Comparison of ENCODE assay signal across 8 cellular contexts in the genomic region with DNA sequence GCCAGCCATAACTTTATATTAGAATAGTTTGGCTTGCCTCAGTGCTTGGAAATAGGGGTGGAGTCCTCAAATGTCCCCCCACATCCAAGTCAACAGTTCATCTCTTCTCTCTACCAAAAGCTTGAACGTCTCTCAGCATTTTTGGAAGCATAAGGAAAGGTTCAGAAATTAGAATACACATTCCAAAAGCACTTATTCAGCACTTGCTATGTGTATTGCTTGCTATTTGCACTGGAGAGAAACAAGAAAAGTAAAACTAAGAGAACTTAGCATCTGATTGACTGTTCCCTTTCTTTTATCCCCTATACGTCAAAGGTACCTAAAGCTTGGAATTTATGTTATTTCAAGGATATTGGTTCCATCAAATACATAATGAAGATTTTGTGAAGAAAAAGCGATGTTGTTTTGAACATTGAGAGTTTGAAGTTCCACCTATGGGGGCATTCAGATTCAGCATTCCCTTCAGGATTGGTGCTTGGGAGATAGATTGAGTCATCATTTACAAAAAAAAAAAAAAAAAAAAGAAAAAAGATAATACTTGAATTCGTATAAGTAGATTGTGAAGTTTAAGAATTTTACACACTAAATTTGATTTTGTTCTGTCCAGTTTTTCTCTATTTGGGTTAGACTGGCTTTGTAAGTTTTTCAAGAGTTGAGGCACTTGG. TPM values are rescaled to one million over a fixed set of nuclear protein-coding genes. Genes with fewer than 3 reads are reported as not detected.
DNase-seq lines count a peak whose midpoint lies in the region; ATAC-seq lines count a peak whose summit lies in the region.

No MANE protein-coding gene starts in this region.

- POLR2A ChIA-PET in activated CD4-positive, alpha-beta memory T cell treated with anti-CD3 and anti-CD28 coated beads, Interleukin-2, amount 10 ng/mL, durations not matched to agents 7 days and 5 days (lab: Charles Lee), result interaction anchor here (0.5 to 2.8 kb wide), 6 partner anchors 9 to 191 kb away, joined by 3 to 9 read pairs (median 6); a partner anchor contains a TSS

- peak overlapping the region; percentile 8 for H3K27ac Mint-ChIP-seq in activated CD4-positive, alpha-beta memory T cell treated with anti-CD3 and anti-CD28 coated beads, Interleukin-2, amount 10 ng/mL, durations not matched to agents 7 days and 5 days
- peak overlapping the region; percentile 93 for H3K27ac Mint-ChIP-seq in stimulated activated memory B cell treated with anti-CD40 and anti-IgM and Interleukin-4, amounts not matched to agents 10 μg/mL and 1 μg/mL and 100 μg/mL, for 72 hours

- peak overlapping the region; percentile 84 for H3K4me3 Mint-ChIP-seq in activated CD4-positive, alpha-beta memory T cell treated with anti-CD3 and anti-CD28 coated beads, Interleukin-2, amount 10 ng/mL, durations not matched to agents 7 days and 5 days
- peak overlapping the region; percentile 89 for H3K4me3 Mint-ChIP-seq in stimulated activated memory B cell treated with anti-CD40 and anti-IgM and Interleukin-4, amounts not matched to agents 10 μg/mL and 1 μg/mL and 100 μg/mL, for 72 hours

- no peak for ATAC-seq in stimulated activated memory B cell treated with anti-CD40 and anti-IgM and Interleukin-4, amounts not matched to agents 10 μg/mL and 1 μg/mL and 100 μg/mL, for 72 hours
- no peak for ATAC-seq in GM19467 (IDR thresholded peaks at IDR 0.05; ENCODE audit: unreplicated experiment)
- ATAC-seq in GM19452 (IDR thresholded peaks at IDR 0.05; ENCODE audit: unreplicated experiment), result no peak

- peaks cover 14% of the 10 kb centered on the region for H3K27me3 Mint-ChIP-seq in activated CD4-positive, alpha-beta memory T cell treated with anti-CD3 and anti-CD28 coated beads, Interleukin-2, amount 10 ng/mL, durations not matched to agents 7 days and 5 days
- H3K27me3 Mint-ChIP-seq in stimulated activated memory B cell treated with anti-CD40 and anti-IgM and Interleukin-4, amounts not matched to agents 10 μg/mL and 1 μg/mL and 100 μg/mL, for 72 hours, result peaks cover 10% of the 10 kb centered on the region

- no peaks in the 10 kb centered on the region for H3K9me3 Mint-ChIP-seq in activated CD4-positive, alpha-beta memory T cell treated with anti-CD3 and anti-CD28 coated beads, Interleukin-2, amount 10 ng/mL, durations not matched to agents 7 days and 5 days
- H3K9me3 Mint-ChIP-seq in stimulated activated memory B cell treated with anti-CD40 and anti-IgM and Interleukin-4, amounts not matched to agents 10 μg/mL and 1 μg/mL and 100 μg/mL, for 72 hours, result no peaks in the 10 kb centered on the region

- CTCF ChIA-PET in activated CD4-positive, alpha-beta memory T cell treated with anti-CD3 and anti-CD28 coated beads, Interleukin-2, amount 10 ng/mL, durations not matched to agents 7 days and 5 days (lab: Charles Lee), result interaction anchor here (0.7 to 1.8 kb wide), 9 partner anchors 8 to 891 kb away, joined by 3 to 5 read pairs (median 3); no protein-coding TSS in a partner anchor

- peaks cover 35% of the 10 kb centered on the region for H3K4me1 Mint-ChIP-seq in activated CD4-positive, alpha-beta memory T cell treated with anti-CD3 and anti-CD28 coated beads, Interleukin-2, amount 10 ng/mL, durations not matched to agents 7 days and 5 days
- peaks cover 18% of the 10 kb centered on the region for H3K4me1 Mint-ChIP-seq in stimulated activated memory B cell treated with anti-CD40 and anti-IgM and Interleukin-4, amounts not matched to agents 10 μg/mL and 1 μg/mL and 100 μg/mL, for 72 hours

- peaks cover 35% of the 10 kb centered on the region for H3K36me3 Mint-ChIP-seq in activated CD4-positive, alpha-beta memory T cell treated with anti-CD3 and anti-CD28 coated beads, Interleukin-2, amount 10 ng/mL, durations not matched to agents 7 days and 5 days (ENCODE audit: low read depth)
- H3K36me3 Mint-ChIP-seq in stimulated activated memory B cell treated with anti-CD40 and anti-IgM and Interleukin-4, amounts not matched to agents 10 μg/mL and 1 μg/mL and 100 μg/mL, for 72 hours, result peaks cover 28% of the 10 kb centered on the region

- DNase-seq in HCEC 1CT (peak; percentile 36), hepatic stellate cell (ENCODE audit: low spot score) (peak; percentile 63), amniotic stem cell (lab: John Stamatoyannopoulos, UW) (no peak), ureter (ENCODE audit: low spot score) (no peak)
- DNase-seq in activated CD4-positive, alpha-beta memory T cell treated with anti-CD3 and anti-CD28 coated beads, Interleukin-2, amount 10 ng/mL, durations not matched to agents 7 days and 5 days, result no peak

RNA-seq across cellular contexts. Expression of a gene that starts 1.3 kb away (rescaled TPM):
- total RNA-seq in activated CD4-positive, alpha-beta memory T cell treated with anti-CD3 and anti-CD28 coated beads, Interleukin-2, amount 10 ng/mL, durations not matched to agents 7 days and 5 days, result 10 to 100 TPM; 41.4 to 50.6 TPM
- total RNA-seq in ureter, result 39.5 TPM

RNA-seq across cellular contexts. Expression of a gene that starts 12.8 kb away (rescaled TPM):
- total RNA-seq in activated CD4-positive, alpha-beta memory T cell treated with anti-CD3 and anti-CD28 coated beads, Interleukin-2, amount 10 ng/mL, durations not matched to agents 7 days and 5 days, result not detected
- not detected for total RNA-seq in ureter

RNA-seq across cellular contexts. Expression of a gene that starts 49.5 kb away (rescaled TPM):
- total RNA-seq in activated CD4-positive, alpha-beta memory T cell treated with anti-CD3 and anti-CD28 coated beads, Interleukin-2, amount 10 ng/mL, durations not matched to agents 7 days and 5 days, result 1 to 10 TPM; 5.1 to 8.2 TPM
- 38.8 TPM for total RNA-seq in ureter

RNA-seq across cellular contexts. Expression of a gene that starts 49.7 kb away (rescaled TPM):
- total RNA-seq in activated CD4-positive, alpha-beta memory T cell treated with anti-CD3 and anti-CD28 coated beads, Interleukin-2, amount 10 ng/mL, durations not matched to agents 7 days and 5 days, result 1 to 10 TPM; 3.4 to 3.8 TPM
- 6.3 TPM for total RNA-seq in ureter

RNA-seq across cellular contexts. Expression of a gene that starts 54.2 kb away (rescaled TPM):
- not detected for total RNA-seq in activated CD4-positive, alpha-beta memory T cell treated with anti-CD3 and anti-CD28 coated beads, Interleukin-2, amount 10 ng/mL, durations not matched to agents 7 days and 5 days
- total RNA-seq in ureter, result not detected

Comparison
In these comparisons a context has a peak if more than half of its experiments do, and no peak if none do; other contexts are left out.
1. DNase-seq: peak in HCEC 1CT (single experiment) and hepatic stellate cell (single experiment); none in activated CD4-positive, alpha-beta memory T cell treated with anti-CD3 and anti-CD28 coated beads, Interleukin-2, amount 10 ng/mL, durations not matched to agents 7 days and 5 days (single experiment), amniotic stem cell (single experiment) and ureter (single experiment).